Comparison of ENCODE assay signal across 8 cellular contexts in the genomic region with DNA sequence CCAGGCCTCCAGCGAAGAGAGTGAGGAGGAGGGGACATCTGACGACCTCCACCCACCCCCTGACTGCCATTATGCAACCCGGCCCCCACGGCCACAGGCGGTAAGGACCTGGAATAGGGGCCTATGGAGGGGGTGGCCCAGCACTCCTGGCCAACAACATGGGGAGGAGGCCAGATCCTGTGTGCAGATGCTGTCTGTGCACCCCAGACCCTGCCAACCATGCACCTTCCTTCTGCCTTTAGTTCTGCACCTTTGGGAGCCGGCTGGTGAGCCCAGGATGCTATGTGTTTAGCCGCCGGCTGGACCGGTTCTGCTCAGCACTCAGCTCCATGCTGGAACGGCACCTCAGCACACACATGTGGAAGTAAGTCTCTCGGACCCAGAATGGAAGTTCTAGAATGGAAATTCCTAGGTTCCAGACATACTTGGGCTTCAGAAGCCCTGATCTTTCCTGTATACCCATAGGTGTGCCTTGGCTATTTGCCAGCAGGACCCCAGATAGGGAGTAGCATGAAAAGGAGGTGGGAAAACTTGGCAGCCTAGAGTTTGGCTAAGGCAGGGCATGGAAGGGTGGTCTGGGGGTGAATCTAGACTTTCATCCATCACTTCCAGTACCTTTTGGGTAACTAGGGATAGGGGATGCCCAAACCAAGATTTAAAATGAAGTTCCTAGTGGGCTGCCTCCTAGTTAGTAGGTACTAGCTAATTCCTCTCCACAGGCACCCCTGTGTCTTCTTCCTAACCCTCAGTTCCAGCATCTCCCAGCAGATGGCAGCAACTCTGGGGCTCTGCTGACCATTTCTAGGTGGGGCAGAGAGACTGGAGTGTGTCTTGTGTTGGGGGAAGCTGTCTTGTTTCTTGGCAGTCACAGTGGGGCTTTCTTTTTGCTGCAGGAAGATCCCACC. TPM values are rescaled to one million over a fixed set of nuclear protein-coding genes. Genes with fewer than 3 reads are reported as not detected.
DNase-seq lines count a peak whose midpoint lies in the region; ATAC-seq and TF ChIP-seq lines count a peak whose summit lies in the region.

No MANE protein-coding gene starts in this region.

- H3K4me3 Mint-ChIP-seq in CD14-positive monocyte = no peak overlapping the region
- H3K4me3 Mint-ChIP-seq in H9 = no peak overlapping the region
- H3K4me3 Mint-ChIP-seq in activated CD8-positive, alpha-beta T cell treated with anti-CD3 and anti-CD28 coated beads for 36 hours = no peak overlapping the region
- no peak overlapping the region for H3K4me3 Mint-ChIP-seq in effector memory CD8-positive, alpha-beta T cell
- no peak overlapping the region for H3K4me3 Mint-ChIP-seq in stimulated activated naive CD8-positive, alpha-beta T cell treated with anti-CD3 and anti-CD28 coated beads, Interleukin-15, amount 100 ng/mL, for 72 hours

- peak; percentile 35 for ATAC-seq in activated CD8-positive, alpha-beta T cell treated with anti-CD3 and anti-CD28 coated beads for 36 hours
- peak; percentile 38 for ATAC-seq in effector memory CD8-positive, alpha-beta T cell (replicated peaks)
- ATAC-seq in stimulated activated naive CD8-positive, alpha-beta T cell treated with anti-CD3 and anti-CD28 coated beads, Interleukin-15, amount 100 ng/mL, for 72 hours = peak; percentile 39
- no peak for ATAC-seq in GM21515 (IDR thresholded peaks at IDR 0.05; ENCODE audit: unreplicated experiment)

- H3K14ac ChIP-seq in H9 (ENCODE audit: insufficient read depth, low read length) = no peak overlapping the region

- no peak overlapping the region for H3K27ac ChIP-seq in H9 (ENCODE audit: insufficient read length, low read depth, low read length)

- no peaks in the 10 kb centered on the region for H3K27me3 ChIP-seq in H9 (ENCODE audit: insufficient read depth, low read length)

- no peak overlapping the region for H2AFZ ChIP-seq in H9 (ENCODE audit: low read length)

- POLR2A ChIA-PET in activated CD8-positive, alpha-beta T cell treated with anti-CD3 and anti-CD28 coated beads for 36 hours (lab: Charles Lee) = interaction anchor here (0.6 to 3.2 kb wide), 4 partner anchors 19 to 78 kb away, joined by 3 to 17 read pairs (median 4); partner anchors contain the start of genes AMIGO1 and PSMA5

- no peaks in the 10 kb centered on the region for H3K79me2 ChIP-seq in H9 (ENCODE audit: insufficient read depth, low read length)

- no peak overlapping the region for H3K56ac ChIP-seq in H9 (ENCODE audit: insufficient read length, low read depth, low read length)

- H4K20me1 ChIP-seq in H9 (ENCODE audit: control insufficient read depth, insufficient read depth, insufficient read length) = no peaks in the 10 kb centered on the region

- H4K91ac ChIP-seq in H9 (ENCODE audit: insufficient read length, low read depth, low read length) = no peak overlapping the region

- CTCF ChIA-PET in activated CD8-positive, alpha-beta T cell treated with anti-CD3 and anti-CD28 coated beads for 36 hours (lab: Charles Lee) = interaction anchor here (0.6 to 40.7 kb wide), 20 partner anchors 7 to 470 kb away, joined by 3 to 1390 read pairs (median 4); partner anchors contain the start of genes AMIGO1, ATXN7L2, GNAI3 and GPR61

- peaks cover under 1% of the 10 kb centered on the region; the same call in 1 of the 2 replicates for H3K4me1 ChIP-seq in H9 (ENCODE audit: insufficient read depth, low read length)

- H3K9me3 ChIP-seq in H9 (ENCODE audit: control insufficient read depth, low read depth, low read length) = no peaks in the 10 kb centered on the region

- H3K4ac ChIP-seq in H9 (ENCODE audit: low read depth, low read length) = no peak overlapping the region

- peak overlapping the region in 1 of 7 donors; percentile 46 for H3K27ac Mint-ChIP-seq in CD14-positive monocyte
- no peak overlapping the region for H3K27ac Mint-ChIP-seq in H9
- H3K27ac Mint-ChIP-seq in activated CD8-positive, alpha-beta T cell treated with anti-CD3 and anti-CD28 coated beads for 36 hours = no peak overlapping the region
- no peak overlapping the region for H3K27ac Mint-ChIP-seq in effector memory CD8-positive, alpha-beta T cell
- H3K27ac Mint-ChIP-seq in stimulated activated naive CD8-positive, alpha-beta T cell treated with anti-CD3 and anti-CD28 coated beads, Interleukin-15, amount 100 ng/mL, for 72 hours = no peak overlapping the region

- H3K23me2 ChIP-seq in H9 (ENCODE audit: insufficient read length, low read depth, low read length, poor library complexity, severe bottlenecking) = no peaks in the 10 kb centered on the region

- H2BK20ac ChIP-seq in H9 (ENCODE audit: low read depth, low read length, poor library complexity, severe bottlenecking) = no peak overlapping the region

- DNase-seq in CD14-positive monocyte (ENCODE audit: low spot score) (no peak), H9 (peak; percentile 73), NCI-H82 (lab: John Stamatoyannopoulos, UW) (peak; percentile 81), midbrain (lab: John Stamatoyannopoulos, UW) (peak; percentile 70)
- DNase-seq in activated CD8-positive, alpha-beta T cell treated with anti-CD3 and anti-CD28 coated beads for 36 hours = peak; percentile 81
- peak; percentile 74 to 80 (median 75) for DNase-seq in effector memory CD8-positive, alpha-beta T cell
- DNase-seq in stimulated activated naive CD8-positive, alpha-beta T cell treated with anti-CD3 and anti-CD28 coated beads, Interleukin-15, amount 100 ng/mL, for 72 hours = peak; percentile 64 to 67

- H2BK120ac ChIP-seq in H9 (ENCODE audit: low read depth, low read length, poor library complexity, severe bottlenecking) = no peak overlapping the region

- H3K27me3 Mint-ChIP-seq in CD14-positive monocyte (ENCODE audit: low read depth in 3 of 3) = peaks cover 0 to 5% (median 0%) of the 10 kb centered on the region in 3 donors
- no peaks in the 10 kb centered on the region for H3K27me3 Mint-ChIP-seq in H9 (ENCODE audit: low read depth)
- H3K27me3 Mint-ChIP-seq in activated CD8-positive, alpha-beta T cell treated with anti-CD3 and anti-CD28 coated beads for 36 hours = no peaks in the 10 kb centered on the region
- H3K27me3 Mint-ChIP-seq in effector memory CD8-positive, alpha-beta T cell = no peaks in the 10 kb centered on the region
- H3K27me3 Mint-ChIP-seq in stimulated activated naive CD8-positive, alpha-beta T cell treated with anti-CD3 and anti-CD28 coated beads, Interleukin-15, amount 100 ng/mL, for 72 hours = no peaks in the 10 kb centered on the region

- no peak overlapping the region for H4K5ac ChIP-seq in H9 (ENCODE audit: insufficient read length, low read depth, low read length)

- H3K36me3 Mint-ChIP-seq in CD14-positive monocyte (peaks cover 16 to 20% of the 10 kb centered on the region in 2 donors), H9 (ENCODE audit: insufficient read depth in 1 of 3, low read depth in 3 of 3) (peaks cover 5 to 53% (median 11%) of the 10 kb centered on the region in 3 experiments; a peak in 5 of 7 replicates)
- peaks cover 7% of the 10 kb centered on the region for H3K36me3 Mint-ChIP-seq in activated CD8-positive, alpha-beta T cell treated with anti-CD3 and anti-CD28 coated beads for 36 hours (ENCODE audit: low read depth)
- H3K36me3 Mint-ChIP-seq in effector memory CD8-positive, alpha-beta T cell (ENCODE audit: insufficient read depth) = peaks cover 27% of the 10 kb centered on the region

- no peak overlapping the region for H2BK15ac ChIP-seq in H9 (ENCODE audit: low read depth, low read length)

- no peaks in the 10 kb centered on the region for H3K79me1 ChIP-seq in H9 (ENCODE audit: insufficient read depth, low read depth, low read length, poor library complexity, severe bottlenecking)

- WGBS in H9 (ENCODE audit: extremely low coverage, insufficient read length, low lambda C conversion rate) = no CpG with 5 or more reads among the region's 11 CpGs

- H2BK12ac ChIP-seq in H9 (ENCODE audit: insufficient read length, low read depth, low read length) = no peak overlapping the region

- TF ChIP-seq CTCF in CD14-positive monocyte (IDR thresholded peaks at IDR 0.05) (peak; percentile 79), H9 (conservative IDR thresholded peaks at IDR 0.05) (peak; percentile 78)
- peak; percentile 53 for TF ChIP-seq CTCF in activated CD8-positive, alpha-beta T cell treated with anti-CD3 and anti-CD28 coated beads for 36 hours (IDR thresholded peaks at IDR 0.05)

- H3K4me2 ChIP-seq in H9 (ENCODE audit: insufficient read depth, insufficient read length, low read length) = no peak overlapping the region

- H4K8ac ChIP-seq in H9 (replicated peaks; ENCODE audit: insufficient read length, low read depth, low read length) = no peak overlapping the region

- H3T11ph ChIP-seq in H9 (ENCODE audit: low read length) = no peak overlapping the region

- no peak overlapping the region for H2AK5ac ChIP-seq in H9 (ENCODE audit: insufficient read length, low read length)

- H3K23ac ChIP-seq in H9 (ENCODE audit: insufficient read length, low read depth, low read length) = no peak overlapping the region

- H3K9ac ChIP-seq in H9 (ENCODE audit: extremely low read depth, insufficient read length, low read length) = no peak overlapping the region

- no peak overlapping the region for H2BK5ac ChIP-seq in H9 (ENCODE audit: insufficient read length, low read length)

- H3K18ac ChIP-seq in H9 (ENCODE audit: insufficient read length, low read depth, low read length) = no peak overlapping the region

- H3K9me3 Mint-ChIP-seq in CD14-positive monocyte = no peaks in the 10 kb centered on the region
- no peaks in the 10 kb centered on the region for H3K9me3 Mint-ChIP-seq in H9
- H3K9me3 Mint-ChIP-seq in activated CD8-positive, alpha-beta T cell treated with anti-CD3 and anti-CD28 coated beads for 36 hours = no peaks in the 10 kb centered on the region
- H3K9me3 Mint-ChIP-seq in effector memory CD8-positive, alpha-beta T cell = no peaks in the 10 kb centered on the region
- H3K9me3 Mint-ChIP-seq in stimulated activated naive CD8-positive, alpha-beta T cell treated with anti-CD3 and anti-CD28 coated beads, Interleukin-15, amount 100 ng/mL, for 72 hours = no peaks in the 10 kb centered on the region

- H3K4me1 Mint-ChIP-seq in CD14-positive monocyte (peaks cover 21% of the 10 kb centered on the region), H9 (peaks cover 2 to 13% of the 10 kb centered on the region in 2 experiments)
- peaks cover 24% of the 10 kb centered on the region for H3K4me1 Mint-ChIP-seq in activated CD8-positive, alpha-beta T cell treated with anti-CD3 and anti-CD28 coated beads for 36 hours (ENCODE audit: low read depth)
- peaks cover 10 to 20% of the 10 kb centered on the region in 2 donors for H3K4me1 Mint-ChIP-seq in effector memory CD8-positive, alpha-beta T cell (ENCODE audit: low read depth in 2 of 2)
- peaks cover 34% of the 10 kb centered on the region for H3K4me1 Mint-ChIP-seq in stimulated activated naive CD8-positive, alpha-beta T cell treated with anti-CD3 and anti-CD28 coated beads, Interleukin-15, amount 100 ng/mL, for 72 hours

- intact Hi-C loops in CD14-positive monocyte (cut with micrococcal nuclease) = loop anchor here in 1 of 2 donors (2.0 kb wide), 1 partner anchor 43 kb away; no protein-coding TSS in a partner anchor
- intact Hi-C loops in activated CD8-positive, alpha-beta T cell treated with anti-CD3 and anti-CD28 coated beads for 36 hours (cut with micrococcal nuclease) = no loop called here

RNA-seq across cellular contexts. Expression of gene CYB561D1, which starts 3.6 kb away (rescaled TPM):
- 1 to 10 TPM; 1.4 to 4.2 TPM for polyA plus RNA-seq in CD14-positive monocyte
- 6.5 and 6.7 TPM in 2 replicates for total RNA-seq in H9 (2021)
- total RNA-seq in activated CD8-positive, alpha-beta T cell treated with anti-CD3 and anti-CD28 coated beads for 36 hours = 1 to 10 TPM; 7.0 to 9.5 TPM

RNA-seq across cellular contexts. Expression of gene ATXN7L2, which starts 6.6 kb away (rescaled TPM):
- 1 to 10 TPM; 1.1 to 1.7 TPM for polyA plus RNA-seq in CD14-positive monocyte
- 17.3 TPM in 2 replicates for total RNA-seq in H9 (2021)
- total RNA-seq in activated CD8-positive, alpha-beta T cell treated with anti-CD3 and anti-CD28 coated beads for 36 hours = 10 to 100 TPM; 11.2 to 13.7 TPM

RNA-seq across cellular contexts. Expression of gene AMIGO1, which starts 19.2 kb away (rescaled TPM):
- under 1 TPM; 0.07 to 0.26 TPM for polyA plus RNA-seq in CD14-positive monocyte
- total RNA-seq in H9 (2021) = 3.6 and 4.1 TPM in 2 replicates
- 1 to 10 TPM; 1.3 to 1.7 TPM for total RNA-seq in activated CD8-positive, alpha-beta T cell treated with anti-CD3 and anti-CD28 coated beads for 36 hours

RNA-seq across cellular contexts. Expression of gene SYPL2, which starts 23.9 kb away (rescaled TPM):
- polyA plus RNA-seq in CD14-positive monocyte = under 1 TPM in 1 of 2 donors, not detected in 1; 0.12 TPM
- 2.5 and 2.6 TPM in 2 replicates for total RNA-seq in H9 (2021)
- total RNA-seq in activated CD8-positive, alpha-beta T cell treated with anti-CD3 and anti-CD28 coated beads for 36 hours = not detected

RNA-seq across cellular contexts. Expression of gene GPR61, which starts 49.4 kb away (rescaled TPM):
- polyA plus RNA-seq in CD14-positive monocyte = under 1 TPM in 1 of 2 donors, not detected in 1; 0.28 TPM
- total RNA-seq in H9 (2021) = 0.24 and 0.48 TPM in 2 replicates
- total RNA-seq in activated CD8-positive, alpha-beta T cell treated with anti-CD3 and anti-CD28 coated beads for 36 hours = under 1 TPM in 1 of 2 experiments, not detected in 1; 0.22 TPM
